ENCODE assay signal across 14 cellular contexts in genomic region chr11:119683783-119684182, GRCh38. TPM values are rescaled to one million over a fixed set of nuclear protein-coding genes. Genes with fewer than 3 reads are reported as not detected.
DNase-seq lines count a peak whose midpoint lies in the region; ATAC-seq and TF ChIP-seq lines count a peak whose summit lies in the region.
"Had no signal": no experiment of that assay in that cellular context is flagged by ENCODE, and none has a peak within 500 bp of the region (broad histone marks: within the 10 kb centered on the region; RNA-seq: fewer than 3 reads in every experiment).

No MANE protein-coding gene starts in this region.

- H3K4me1 ChIP-seq in right lobe of liver = no peaks in the 10 kb centered on the region
- H3K4me1 ChIP-seq in stomach = peaks cover 10 to 40% (median 27%) of the 10 kb centered on the region in 4 donors

- intact Hi-C loops in right lobe of liver (cut with DNase I) = no loop called here
- intact Hi-C loops in stomach (cut with DNase I; ENCODE audit: low total_unique reads) = no loop called here

- H3K27ac Mint-ChIP-seq in activated T-helper 17 cell treated with anti-CD3 and anti-CD28 coated beads, Interleukin-2, amount 50 U/mL, for 72 hours = no peak overlapping the region
- H3K27ac Mint-ChIP-seq: dendritic cell treated with granulocyte-macrophage colony-stimulating factor and Interleukin-4, amounts not matched to agents 40 ng/mL and 50 ng/mL, for 4 days had no signal

- ATAC-seq in activated T-helper 17 cell treated with anti-CD3 and anti-CD28 coated beads, Interleukin-2, amount 50 U/mL, for 72 hours (replicated peaks) = peak; percentile 49
- peak; percentile 28 to 49 (median 36) for ATAC-seq in right lobe of liver
- ATAC-seq in HG02970 (IDR thresholded peaks at IDR 0.05; ENCODE audit: low FRiP score, unreplicated experiment) = no peak

- 76% methylated on average over 4 of the region's 9 CpGs for WGBS in right lobe of liver (ENCODE audit: insufficient coverage, low coverage, low lambda C conversion rate, missing lambda C conversion rate)
- 23 to 67% (median 35%) methylated on average over 7 to 9 of the region's 9 CpGs for WGBS in stomach, 5 donors

- no peak overlapping the region for H3K27ac ChIP-seq in right lobe of liver
- peak overlapping the region in 1 of 5 donors; percentile 26 for H3K27ac ChIP-seq in stomach

- H3K9me3 ChIP-seq in right lobe of liver (no peaks in the 10 kb centered on the region), stomach (no peaks in the 10 kb centered on the region)

- no peaks in the 10 kb centered on the region for H3K27me3 Mint-ChIP-seq in activated T-helper 17 cell treated with anti-CD3 and anti-CD28 coated beads, Interleukin-2, amount 50 U/mL, for 72 hours

- TF ChIP-seq EP300 in stomach (IDR thresholded peaks at IDR 0.05) = no peak

- peak; percentile 41 for DNase-seq in LNCaP clone FGC (ENCODE audit: low read depth)
- no peak for DNase-seq in right lobe of liver
- DNase-seq in stomach = peak; percentile 41
- DNase-seq in NCI-H2107 (lab: John Stamatoyannopoulos, UW) = no peak
- DNase-seq in NCI-H2171 (lab: John Stamatoyannopoulos, UW) = no peak
- no peak for DNase-seq in foreskin melanocyte
- DNase-seq: NCI-H187 treated with DMSO at 0.1 percent for 48 hours; stimulated activated CD4-positive, alpha-beta T cell treated with anti-CD3 and anti-CD28 coated beads, Interleukin-2, amount 100 ng/mL, for 24 hours; stimulated activated naive CD4-positive, alpha-beta T cell treated with Interleukin-2 at 50 U/mL for 16 hours; T-helper 9 cell had no signal

- H3K4me3 ChIP-seq in LNCaP clone FGC (ENCODE audit: low read depth, low read length) (no peak overlapping the region), right lobe of liver (no peak overlapping the region), stomach (no peak overlapping the region)

- no peaks in the 10 kb centered on the region for H3K36me3 Mint-ChIP-seq in activated T-helper 17 cell treated with anti-CD3 and anti-CD28 coated beads, Interleukin-2, amount 50 U/mL, for 72 hours (ENCODE audit: low read depth)
- H3K36me3 Mint-ChIP-seq: CD8-positive, alpha-beta memory T cell had no signal

- no peak for TF ChIP-seq CTCF in LNCaP clone FGC (IDR thresholded peaks at IDR 0.05; ENCODE audit: control insufficient read depth, extremely low read depth, insufficient read depth)
- TF ChIP-seq CTCF in right lobe of liver (IDR thresholded peaks at IDR 0.05) = no peak
- no peak for TF ChIP-seq CTCF in stomach (IDR thresholded peaks at IDR 0.05)

- no peaks in the 10 kb centered on the region for H3K9me3 Mint-ChIP-seq in activated T-helper 17 cell treated with anti-CD3 and anti-CD28 coated beads, Interleukin-2, amount 50 U/mL, for 72 hours
- H3K9me3 Mint-ChIP-seq: CD8-positive, alpha-beta memory T cell; dendritic cell treated with granulocyte-macrophage colony-stimulating factor and Interleukin-4, amounts not matched to agents 40 ng/mL and 50 ng/mL, for 4 days had no signal

- no peak for TF ChIP-seq POLR2A in right lobe of liver (IDR thresholded peaks at IDR 0.05)
- no peak for TF ChIP-seq POLR2A in stomach (IDR thresholded peaks at IDR 0.05)

- peaks cover 8% of the 10 kb centered on the region for H3K4me1 Mint-ChIP-seq in activated T-helper 17 cell treated with anti-CD3 and anti-CD28 coated beads, Interleukin-2, amount 50 U/mL, for 72 hours

- no peaks in the 10 kb centered on the region for H3K27me3 ChIP-seq in right lobe of liver
- no peaks in the 10 kb centered on the region for H3K27me3 ChIP-seq in stomach

- H3K4me3 Mint-ChIP-seq in activated T-helper 17 cell treated with anti-CD3 and anti-CD28 coated beads, Interleukin-2, amount 50 U/mL, for 72 hours = no peak overlapping the region
- H3K4me3 Mint-ChIP-seq: dendritic cell treated with granulocyte-macrophage colony-stimulating factor and Interleukin-4, amounts not matched to agents 40 ng/mL and 50 ng/mL, for 4 days had no signal

- no peaks in the 10 kb centered on the region for H3K36me3 ChIP-seq in right lobe of liver
- H3K36me3 ChIP-seq in stomach = no peaks in the 10 kb centered on the region

RNA-seq across cellular contexts. Expression of gene NECTIN1, which starts 45.2 kb away (rescaled TPM):
- total RNA-seq in activated T-helper 17 cell treated with anti-CD3 and anti-CD28 coated beads, Interleukin-2, amount 50 U/mL, for 72 hours = 1 to 10 TPM in 1 of 2 donors, under 1 TPM in 1; 0.78 to 2.3 TPM
- total RNA-seq in right lobe of liver (1 to 10 TPM; 4.3 to 8.4 (median 6.1) TPM), stomach (10 to 100 TPM in 2 of 5 donors, 1 to 10 TPM in 3; 5.4 to 92.1 (median 6.5) TPM)
- 10 to 100 TPM in 1 of 3 donors, 1 to 10 TPM in 2; 1.2 to 20.9 (median 3.1) TPM for polyA plus RNA-seq in stomach

Comparison
In these comparisons a context has a peak if more than half of its experiments do, and no peak if none do; other contexts are left out.
1. DNase-seq: peak in LNCaP clone FGC (single experiment) and stomach (single experiment); none in right lobe of liver (0 of 3), NCI-H2107 (single experiment), NCI-H2171 (single experiment) and foreskin melanocyte (single experiment).